8 cellular contexts compared by ENCODE assay signal in the genomic region with DNA sequence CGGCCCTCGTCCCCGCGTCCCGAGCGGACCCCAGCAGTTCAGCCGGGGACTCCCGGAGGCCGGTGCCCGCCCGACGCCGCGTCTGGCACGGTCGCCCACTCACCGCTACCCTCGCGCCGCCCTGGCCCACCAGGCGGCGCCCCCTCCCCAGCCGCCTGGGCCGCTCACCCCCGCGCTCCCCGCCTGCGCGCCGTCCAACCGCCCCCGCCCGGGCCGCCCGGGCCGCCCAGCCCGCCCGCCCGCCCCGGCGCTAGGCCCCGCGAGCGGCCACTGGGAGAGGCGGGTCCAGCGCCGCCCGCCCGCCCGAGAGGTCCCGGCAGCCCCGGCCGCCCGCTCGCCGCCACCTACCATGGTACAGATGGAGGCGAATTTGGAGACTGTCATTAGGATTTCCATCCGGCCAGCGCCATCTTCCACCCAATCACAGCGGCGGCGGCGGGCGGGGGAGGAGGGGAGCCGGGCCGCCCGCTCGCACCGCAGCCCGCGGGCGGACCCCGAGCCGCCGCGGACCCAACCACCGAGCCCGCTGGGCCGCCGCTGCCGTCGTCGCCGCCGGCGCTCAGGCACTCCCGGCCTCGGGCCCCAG. TPM values are rescaled to one million over a fixed set of nuclear protein-coding genes. Genes with fewer than 3 reads are reported as not detected.
A peak's percentile ranks its signal among the peaks of the same experiment; 100 is the strongest.
DNase-seq lines count a peak whose midpoint lies in the region; ATAC-seq and TF ChIP-seq lines count a peak whose summit lies in the region.

A gene with protein sequence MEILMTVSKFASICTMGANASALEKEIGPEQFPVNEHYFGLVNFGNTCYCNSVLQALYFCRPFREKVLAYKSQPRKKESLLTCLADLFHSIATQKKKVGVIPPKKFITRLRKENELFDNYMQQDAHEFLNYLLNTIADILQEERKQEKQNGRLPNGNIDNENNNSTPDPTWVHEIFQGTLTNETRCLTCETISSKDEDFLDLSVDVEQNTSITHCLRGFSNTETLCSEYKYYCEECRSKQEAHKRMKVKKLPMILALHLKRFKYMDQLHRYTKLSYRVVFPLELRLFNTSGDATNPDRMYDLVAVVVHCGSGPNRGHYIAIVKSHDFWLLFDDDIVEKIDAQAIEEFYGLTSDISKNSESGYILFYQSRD (minus strand): TSS at position 568 of the 586 bp plus-strand sequence. CDS start 172 bp downstream, at position 396.

- DNase-seq in D341Med (ENCODE audit: low spot score) (peak; percentile 86), HT-29 (ENCODE audit: low spot score) (no peak), endothelial cell (ENCODE audit: low spot score) (no peak), myocyte (ENCODE audit: low read depth) (peak; percentile 40), thoracic aorta (ENCODE audit: low spot score) (peak; percentile 15), NCI-H2107 (lab: John Stamatoyannopoulos, UW) (no peak)
- no peak for DNase-seq in activated CD4-positive, alpha-beta T cell treated with anti-CD3 and anti-CD28 coated beads, Interleukin-2, amount 10 ng/mL, durations not matched to agents 24 days and 14 days

- peak within 1 kb of the TSS; percentile 91 for H3K4me3 ChIP-seq in thoracic aorta

- intact Hi-C loops in activated CD4-positive, alpha-beta T cell treated with anti-CD3 and anti-CD28 coated beads, Interleukin-2, amount 10 ng/mL, durations not matched to agents 24 days and 14 days (cut with micrococcal nuclease) = loop anchor here (2.0 to 10.0 kb wide), 5 partner anchors 101 to 449 kb away; a partner anchor contains a TSS

- TF ChIP-seq CTCF in endothelial cell (IDR thresholded peaks at IDR 0.05; ENCODE audit: unreplicated experiment) (peak; percentile 23), thoracic aorta (IDR thresholded peaks at IDR 0.05) (no peak)

- no peaks in the 10 kb centered on the region for H3K27me3 ChIP-seq in thoracic aorta (replicated peaks; ENCODE audit: insufficient read depth)

- H3K27me3 Mint-ChIP-seq in activated CD4-positive, alpha-beta T cell treated with anti-CD3 and anti-CD28 coated beads, Interleukin-2, amount 10 ng/mL, durations not matched to agents 24 days and 14 days = no peaks in the 10 kb centered on the region
- peaks cover 8% of the 10 kb centered on the region for H3K27me3 Mint-ChIP-seq in endothelial cell (ENCODE audit: unreplicated experiment)

- peak within 1 kb of the TSS; percentile 90 to 92 for H3K27ac ChIP-seq in thoracic aorta

- H3K4me1 ChIP-seq in thoracic aorta (ENCODE audit: control insufficient read depth in 1 of 2, low read depth in 2 of 2) = peaks cover 33 to 43% of the 10 kb centered on the region in 2 donors

- H3K4me1 Mint-ChIP-seq in activated CD4-positive, alpha-beta T cell treated with anti-CD3 and anti-CD28 coated beads, Interleukin-2, amount 10 ng/mL, durations not matched to agents 24 days and 14 days = peaks cover 45% of the 10 kb centered on the region
- H3K4me1 Mint-ChIP-seq in endothelial cell (ENCODE audit: unreplicated experiment) = peaks cover 34% of the 10 kb centered on the region

- H3K9me3 ChIP-seq in thoracic aorta = no peaks in the 10 kb centered on the region

- H3K4me3 Mint-ChIP-seq in activated CD4-positive, alpha-beta T cell treated with anti-CD3 and anti-CD28 coated beads, Interleukin-2, amount 10 ng/mL, durations not matched to agents 24 days and 14 days = peak within 1 kb of the TSS; percentile 91
- peak within 1 kb of the TSS; percentile 100 for H3K4me3 Mint-ChIP-seq in endothelial cell (ENCODE audit: unreplicated experiment)

- peak within 1 kb of the TSS; percentile 93 for H3K27ac Mint-ChIP-seq in activated CD4-positive, alpha-beta T cell treated with anti-CD3 and anti-CD28 coated beads, Interleukin-2, amount 10 ng/mL, durations not matched to agents 24 days and 14 days
- H3K27ac Mint-ChIP-seq in endothelial cell (ENCODE audit: unreplicated experiment) = peak within 1 kb of the TSS; percentile 97

- no peaks in the 10 kb centered on the region for H3K36me3 ChIP-seq in thoracic aorta

- peaks cover 3% of the 10 kb centered on the region for H3K36me3 Mint-ChIP-seq in activated CD4-positive, alpha-beta T cell treated with anti-CD3 and anti-CD28 coated beads, Interleukin-2, amount 10 ng/mL, durations not matched to agents 24 days and 14 days (ENCODE audit: low read depth)
- H3K36me3 Mint-ChIP-seq in endothelial cell (ENCODE audit: low read depth, unreplicated experiment) = peaks cover 5% of the 10 kb centered on the region

- ATAC-seq in GM19463 (IDR thresholded peaks at IDR 0.05; ENCODE audit: unreplicated experiment) = peak; percentile 23
- ATAC-seq in thoracic aorta (ENCODE audit: insufficient number of reproducible peaks, low FRiP score, low read depth) = peak; percentile 20

- H3K9me3 Mint-ChIP-seq in activated CD4-positive, alpha-beta T cell treated with anti-CD3 and anti-CD28 coated beads, Interleukin-2, amount 10 ng/mL, durations not matched to agents 24 days and 14 days = no peaks in the 10 kb centered on the region
- H3K9me3 Mint-ChIP-seq in endothelial cell (ENCODE audit: unreplicated experiment) = no peaks in the 10 kb centered on the region

RNA-seq across cellular contexts. Expression of the gene that starts here (rescaled TPM):
- total RNA-seq in HT-29 (2014; rRNA removed; shearing (Covaris generic)) = 18.7 and 19.4 TPM in 2 replicates
- total RNA-seq in activated CD4-positive, alpha-beta T cell treated with anti-CD3 and anti-CD28 coated beads, Interleukin-2, amount 10 ng/mL, durations not matched to agents 24 days and 14 days = 40.6 and 47.0 TPM in 2 replicates
- total RNA-seq in endothelial cell (ENCODE audit: unreplicated experiment) (29.7 TPM), myocyte (42.9 and 43.9 TPM in 2 replicates), thoracic aorta (10 to 100 TPM; 22.6 to 40.5 TPM)
- 21.3 TPM for polyA plus RNA-seq in myocyte (2012)

Comparison
In these comparisons a context has a peak if more than half of its experiments do, and no peak if none do; other contexts are left out.
1. DNase-seq: peak in D341Med (single experiment), myocyte (single experiment) and thoracic aorta (single experiment); none in HT-29 (single experiment), activated CD4-positive, alpha-beta T cell treated with anti-CD3 and anti-CD28 coated beads, Interleukin-2, amount 10 ng/mL, durations not matched to agents 24 days and 14 days (single experiment), endothelial cell (single experiment) and NCI-H2107 (single experiment).